ENCODE assay signal across 13 cellular contexts in genomic region chr4:87500107-87500462, GRCh38. TPM values are rescaled to one million over a fixed set of nuclear protein-coding genes. Genes with fewer than 3 reads are reported as not detected.
DNase-seq lines count a peak whose midpoint lies in the region; ATAC-seq lines count a peak whose summit lies in the region.
"Had no signal": no experiment of that assay in that cellular context is flagged by ENCODE, and none has a peak within 500 bp of the region (broad histone marks: within the 10 kb centered on the region; RNA-seq: fewer than 3 reads in every experiment).

No MANE protein-coding gene starts in this region.

- H3K4me3 Mint-ChIP-seq in activated CD8-positive, alpha-beta memory T cell treated with anti-CD3 and anti-CD28 coated beads, Interleukin-2, amount 10 ng/mL, durations not matched to agents 7 days and 5 days = peak overlapping the region; percentile 51
- H3K4me3 Mint-ChIP-seq: activated CD4-positive, alpha-beta T cell treated with anti-CD3 and anti-CD28 coated beads, Interleukin-2, amount 10 ng/mL, durations not matched to agents 7 days and 5 days had no signal

- peaks cover 4 to 17% of the 10 kb centered on the region in 2 donors for H3K36me3 ChIP-seq in stomach smooth muscle (ENCODE audit: control insufficient read depth in 2 of 2, insufficient read depth in 2 of 2, low read length in 2 of 2)

- H3K9me3 Mint-ChIP-seq in activated CD8-positive, alpha-beta memory T cell treated with anti-CD3 and anti-CD28 coated beads, Interleukin-2, amount 10 ng/mL, durations not matched to agents 7 days and 5 days (ENCODE audit: low read depth) = no peaks in the 10 kb centered on the region
- H3K9me3 Mint-ChIP-seq: activated CD4-positive, alpha-beta T cell treated with anti-CD3 and anti-CD28 coated beads, Interleukin-2, amount 10 ng/mL, durations not matched to agents 7 days and 5 days had no signal

- peak overlapping the region; percentile 1 to 35 for H3K4me3 ChIP-seq in stomach smooth muscle (ENCODE audit: low read length in 2 of 2)
- H3K4me3 ChIP-seq: A549 had no signal

- peak overlapping the region; percentile 2 for H3K27ac ChIP-seq in stomach smooth muscle (ENCODE audit: low read length)
- H3K27ac ChIP-seq: A549 had no signal

- H3K27me3 ChIP-seq in stomach smooth muscle (ENCODE audit: control insufficient read depth in 1 of 2, insufficient read depth in 2 of 2, low read length in 2 of 2) = no peaks in the 10 kb centered on the region

- DNase-seq in activated CD8-positive, alpha-beta memory T cell treated with anti-CD3 and anti-CD28 coated beads, Interleukin-2, amount 10 ng/mL, durations not matched to agents 7 days and 5 days = no peak
- DNase-seq in activated CD8-positive, alpha-beta memory T cell treated with anti-CD3 and anti-CD28 coated beads, Interleukin-2, amount 50 U/mL, for 48 hours = no peak
- DNase-seq in dedifferentiated amniotic fluid mesenchymal stem cell (ENCODE audit: extremely low spot score) (no peak), cardiac septum (ENCODE audit: low spot score) (no peak)
- no peak for DNase-seq in central memory CD4-positive, alpha-beta T cell
- DNase-seq: activated CD4-positive, alpha-beta T cell treated with anti-CD3 and anti-CD28 coated beads, Interleukin-2, amount 10 ng/mL, durations not matched to agents 7 days and 5 days; NCI-H1417 treated with DMSO at 0.1 percent for 48 hours; RPMI8226 had no signal

- peaks cover 24% of the 10 kb centered on the region for H3K4me1 Mint-ChIP-seq in activated CD8-positive, alpha-beta memory T cell treated with anti-CD3 and anti-CD28 coated beads, Interleukin-2, amount 10 ng/mL, durations not matched to agents 7 days and 5 days

- ATAC-seq in activated CD8-positive, alpha-beta memory T cell treated with anti-CD3 and anti-CD28 coated beads, Interleukin-2, amount 10 ng/mL, durations not matched to agents 7 days and 5 days = peak; percentile 61
- ATAC-seq in GM21786 (IDR thresholded peaks at IDR 0.05; ENCODE audit: unreplicated experiment) (peak; percentile 31), HG03354 (IDR thresholded peaks at IDR 0.05; ENCODE audit: poor library complexity, severe bottlenecking, unreplicated experiment) (peak; percentile 32)
- ATAC-seq: A549, left lobe of liver had no signal

- no peaks in the 10 kb centered on the region for H3K27me3 Mint-ChIP-seq in activated CD8-positive, alpha-beta memory T cell treated with anti-CD3 and anti-CD28 coated beads, Interleukin-2, amount 10 ng/mL, durations not matched to agents 7 days and 5 days
- H3K27me3 Mint-ChIP-seq: activated CD4-positive, alpha-beta T cell treated with anti-CD3 and anti-CD28 coated beads, Interleukin-2, amount 10 ng/mL, durations not matched to agents 7 days and 5 days had no signal

- no peaks in the 10 kb centered on the region for H3K9me3 ChIP-seq in stomach smooth muscle (ENCODE audit: control insufficient read depth in 2 of 2, low read length in 2 of 2)
- H3K9me3 ChIP-seq: A549 had no signal

- peaks cover 15% of the 10 kb centered on the region for H3K4me1 ChIP-seq in stomach smooth muscle (ENCODE audit: control insufficient read depth, insufficient read depth, low read length)
- H3K4me1 ChIP-seq: A549 had no signal

- H3K36me3 Mint-ChIP-seq in activated CD8-positive, alpha-beta memory T cell treated with anti-CD3 and anti-CD28 coated beads, Interleukin-2, amount 10 ng/mL, durations not matched to agents 7 days and 5 days = no peaks in the 10 kb centered on the region

- CTCF ChIA-PET in activated CD8-positive, alpha-beta memory T cell treated with anti-CD3 and anti-CD28 coated beads, Interleukin-2, amount 10 ng/mL, durations not matched to agents 7 days and 5 days (lab: Charles Lee) = no interaction called here

- intact Hi-C loops in cardiac septum (cut with DNase I) = no loop called here

- H3K9ac ChIP-seq in stomach smooth muscle (ENCODE audit: low read length in 2 of 2) = peak overlapping the region in 1 of 2 donors; percentile 30

- peak overlapping the region; percentile 73 for H3K27ac Mint-ChIP-seq in activated CD8-positive, alpha-beta memory T cell treated with anti-CD3 and anti-CD28 coated beads, Interleukin-2, amount 10 ng/mL, durations not matched to agents 7 days and 5 days
- H3K27ac Mint-ChIP-seq: activated CD4-positive, alpha-beta T cell treated with anti-CD3 and anti-CD28 coated beads, Interleukin-2, amount 10 ng/mL, durations not matched to agents 7 days and 5 days had no signal

RNA-seq across cellular contexts. Expression of gene SPARCL1, which starts 29.1 kb away (rescaled TPM):
- total RNA-seq in activated CD8-positive, alpha-beta memory T cell treated with anti-CD3 and anti-CD28 coated beads, Interleukin-2, amount 10 ng/mL, durations not matched to agents 7 days and 5 days = not detected
- 202 TPM for total RNA-seq in cardiac septum
- total RNA-seq: activated CD4-positive, alpha-beta T cell treated with anti-CD3 and anti-CD28 coated beads, Interleukin-2, amount 10 ng/mL, durations not matched to agents 7 days and 5 days had no signal

Comparison
In these comparisons a context has a peak if more than half of its experiments do, and no peak if none do; other contexts are left out.
1. RNA of gene SPARCL1, which starts 29.1 kb away (total RNA-seq): 202 TPM in cardiac septum (single experiment); not detected in activated CD8-positive, alpha-beta memory T cell treated with anti-CD3 and anti-CD28 coated beads, Interleukin-2, amount 10 ng/mL, durations not matched to agents 7 days and 5 days; every median in the first group is over 100 times any median in the second.
2. Peak in every context shown above with its lines, with median percentiles within 50 percentile points of each other: ATAC-seq.